In genomic region chr14:62213516-62213915, GRCh38 we compare ENCODE assay signal across 13 cellular contexts.
DNase-seq lines count a peak whose midpoint lies in the region; ATAC-seq and TF ChIP-seq lines count a peak whose summit lies in the region.
"Had no signal": no experiment of that assay in that cellular context is flagged by ENCODE, and none has a peak within 500 bp of the region (broad histone marks: within the 10 kb centered on the region; RNA-seq: fewer than 3 reads in every experiment).

No MANE protein-coding gene starts in this region.

- H3K27me3 ChIP-seq in GM23248 (replicated peaks; ENCODE audit: insufficient read depth) (no peaks in the 10 kb centered on the region), Caco-2 (replicated peaks; ENCODE audit: control insufficient read depth, insufficient read depth, low read length) (no peaks in the 10 kb centered on the region)
- H3K27me3 ChIP-seq: SJSA1 had no signal

- H3K27me3 Mint-ChIP-seq in Caco-2 (ENCODE audit: insufficient read depth, unreplicated experiment) = no peaks in the 10 kb centered on the region

- H3K4me1 Mint-ChIP-seq in Caco-2 (ENCODE audit: low read depth, unreplicated experiment) = no peaks in the 10 kb centered on the region

- H3K36me3 Mint-ChIP-seq in Caco-2 (ENCODE audit: insufficient read depth, unreplicated experiment) = no peaks in the 10 kb centered on the region
- H3K36me3 Mint-ChIP-seq: activated naive CD4-positive, alpha-beta T cell treated with anti-CD3 and anti-CD28 coated beads, Interleukin-2, amount 50 U/mL, for 72 hours had no signal

- ATAC-seq in HG02970 (IDR thresholded peaks at IDR 0.05; ENCODE audit: low FRiP score, unreplicated experiment) = no peak
- ATAC-seq: activated naive CD4-positive, alpha-beta T cell treated with anti-CD3 and anti-CD28 coated beads, Interleukin-2, amount 50 U/mL, for 72 hours; mucosa of descending colon had no signal

- H4K20me1 ChIP-seq in GM23248 (ENCODE audit: insufficient read depth) = no peaks in the 10 kb centered on the region

- no peak overlapping the region for H2AFZ ChIP-seq in GM23248

- no peaks in the 10 kb centered on the region for H3K36me3 ChIP-seq in GM23248 (ENCODE audit: low read depth)
- no peaks in the 10 kb centered on the region for H3K36me3 ChIP-seq in Caco-2 (ENCODE audit: control insufficient read depth, insufficient read depth, low read length)
- H3K36me3 ChIP-seq: SJSA1 had no signal

- H3K79me2 ChIP-seq in GM23248 (ENCODE audit: insufficient read depth) = no peaks in the 10 kb centered on the region

- no peak overlapping the region for H3K4me3 ChIP-seq in GM23248
- no peak overlapping the region for H3K4me3 ChIP-seq in Caco-2 (ENCODE audit: low read depth, low read length)
- H3K4me3 ChIP-seq: mucosa of descending colon, SJSA1 had no signal

- POLR2A ChIA-PET in RWPE1 (lab: Yijun Ruan, JAX; ENCODE audit: low non-redundant PET) = no interaction called here
- POLR2A ChIA-PET in Caco-2 (lab: Charles Lee) = no interaction called here

- H3K4me2 ChIP-seq in GM23248 (ENCODE audit: unreplicated experiment) = no peak overlapping the region

- WGBS in GM23248 (ENCODE audit: low coverage in 1 of 2, low lambda C conversion rate in 2 of 2, missing lambda C conversion rate in 2 of 2), 2 experiments = 25 to 29% methylated on average over 3 of the region's 3 CpGs

- no peaks in the 10 kb centered on the region for H3K9me2 ChIP-seq in GM23248 (ENCODE audit: insufficient read depth)

- H3K4me1 ChIP-seq in GM23248 (ENCODE audit: insufficient read depth) (peaks cover 17% of the 10 kb centered on the region), Caco-2 (no peaks in the 10 kb centered on the region)

- H3K27ac ChIP-seq in GM23248 (no peak overlapping the region), RWPE1 (no peak overlapping the region), substantia nigra (ENCODE audit: low read depth, low read length, poor library complexity, severe bottlenecking) (no peak overlapping the region)
- H3K27ac ChIP-seq: SJSA1 had no signal

- no peak overlapping the region for H3K9ac ChIP-seq in GM23248

- no peak overlapping the region for H3K27ac Mint-ChIP-seq in Caco-2 (ENCODE audit: unreplicated experiment)
- H3K27ac Mint-ChIP-seq: activated naive CD4-positive, alpha-beta T cell treated with anti-CD3 and anti-CD28 coated beads, Interleukin-2, amount 50 U/mL, for 72 hours had no signal

- intact Hi-C loops in Caco-2 (cut with micrococcal nuclease; ENCODE audit: unreplicated experiment) = no loop called here

- no peaks in the 10 kb centered on the region for H3K9me3 ChIP-seq in GM23248 (ENCODE audit: low read depth)
- H3K9me3 ChIP-seq in Caco-2 = no peaks in the 10 kb centered on the region
- H3K9me3 ChIP-seq: mucosa of descending colon, SJSA1 had no signal

- no peak overlapping the region for H3K4me3 Mint-ChIP-seq in Caco-2 (ENCODE audit: unreplicated experiment)

- TF ChIP-seq CTCF in RWPE1 (conservative IDR thresholded peaks at IDR 0.05; ENCODE audit: low read depth) = no peak
- no peak for TF ChIP-seq CTCF in Caco-2 (IDR thresholded peaks at IDR 0.05; ENCODE audit: insufficient read depth in 1 of 2, low read depth in 1 of 2, low read length in 1 of 2, severe bottlenecking in 1 of 2, unreplicated experiment in 1 of 2)

- H3F3A ChIP-seq in GM23248 (ENCODE audit: insufficient read depth) = peaks cover 14% of the 10 kb centered on the region

- DNase-seq in GM23248 (peak; percentile 2), NCI-H1092 treated with DMSO at 0.1 percent for 48 hours (lab: John Stamatoyannopoulos, UW) (peak; percentile 38), RWPE1 (ENCODE audit: low spot score) (peak; percentile 13), iris pigment epithelial cell (ENCODE audit: low read depth) (peak; percentile 90), substantia nigra (lab: John Stamatoyannopoulos, UW) (no peak), Caco-2 (no peak)
- DNase-seq in central memory CD4-positive, alpha-beta T cell = no peak
- DNase-seq: cortex of kidney, H7, mucosa of descending colon had no signal

- no peaks in the 10 kb centered on the region for H3K9me3 Mint-ChIP-seq in Caco-2 (ENCODE audit: unreplicated experiment)
- H3K9me3 Mint-ChIP-seq: activated naive CD4-positive, alpha-beta T cell treated with anti-CD3 and anti-CD28 coated beads, Interleukin-2, amount 50 U/mL, for 72 hours had no signal

- in situ Hi-C loops in GM23248 (cut with MboI) = no loop called here

- CTCF ChIA-PET in RWPE1 (lab: Yijun Ruan, JAX) (no interaction called here), Caco-2 (lab: Charles Lee) (interaction anchor here (0.5 kb wide), 1 partner anchor 913 kb away, joined by 4 read pairs; no protein-coding TSS in a partner anchor)

- BruUV-seq in Caco-2 (replicated peaks; lab: Mats Ljungman, UMichigan) = no TSS peak

Comparison
In these comparisons a context has a peak if more than half of its experiments do, and no peak if none do; other contexts are left out.
1. DNase-seq: peak in GM23248 (single experiment), NCI-H1092 treated with DMSO at 0.1 percent for 48 hours (single experiment), RWPE1 (single experiment) and iris pigment epithelial cell (single experiment); none in substantia nigra (0 of 49), central memory CD4-positive, alpha-beta T cell (single experiment) and Caco-2 (0 of 2).